Comparison of ENCODE assay signal across 23 cellular contexts in the genomic region with DNA sequence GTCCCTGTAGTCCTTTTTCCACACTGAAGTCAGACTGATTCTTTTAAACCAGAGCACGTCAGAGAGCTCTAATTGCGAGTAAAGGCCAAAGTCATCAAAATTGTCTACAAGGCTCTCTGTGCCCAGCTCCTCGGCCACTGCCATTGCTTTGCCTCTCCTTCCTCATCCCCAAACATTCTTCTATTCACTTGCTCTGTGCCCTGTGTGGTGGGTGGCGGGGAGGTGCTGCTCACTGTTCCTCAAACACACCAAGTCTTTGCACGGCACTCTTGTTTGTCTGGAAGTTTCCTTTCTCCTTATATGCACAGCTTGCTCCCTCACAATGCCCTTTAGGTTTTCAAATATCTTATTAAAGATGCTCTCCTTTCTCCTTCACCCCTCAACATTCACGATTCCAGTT.
DNase-seq lines count a peak whose midpoint lies in the region; ATAC-seq and TF ChIP-seq lines count a peak whose summit lies in the region.
"Had no signal": no experiment of that assay in that cellular context is flagged by ENCODE, and none has a peak within 500 bp of the region (broad histone marks: within the 10 kb centered on the region; RNA-seq: fewer than 3 reads in every experiment).

No MANE protein-coding gene starts in this region.

- no peaks in the 10 kb centered on the region for H3K79me2 ChIP-seq in GM23338 (replicated peaks; ENCODE audit: insufficient read depth)
- no peaks in the 10 kb centered on the region for H3K79me2 ChIP-seq in H9 (ENCODE audit: insufficient read depth, low read length)

- H3K9me3 Mint-ChIP-seq in GM23338, result no peaks in the 10 kb centered on the region
- no peaks in the 10 kb centered on the region for H3K9me3 Mint-ChIP-seq in H9
- no peaks in the 10 kb centered on the region for H3K9me3 Mint-ChIP-seq in activated T-cell treated with anti-CD3 and anti-CD28 coated beads, Interleukin-2, amount 50 U/mL, for 4 hours
- peaks cover 21% of the 10 kb centered on the region for H3K9me3 Mint-ChIP-seq in activated naive CD8-positive, alpha-beta T cell treated with anti-CD3 and anti-CD28 coated beads, Interleukin-2, amount 50 U/mL, for 24 hours
- H3K9me3 Mint-ChIP-seq: CD14-positive monocyte had no signal

- H3K23ac ChIP-seq in H9 (ENCODE audit: insufficient read length, low read depth, low read length), result no peak overlapping the region

- H3K27ac ChIP-seq in GM23338 (ENCODE audit: low read depth) (no peak overlapping the region), H9 (ENCODE audit: insufficient read length, low read depth, low read length) (no peak overlapping the region)
- H3K27ac ChIP-seq: BLaER1 had no signal

- no peaks in the 10 kb centered on the region for H3K36me3 ChIP-seq in GM23338 (ENCODE audit: insufficient read depth)
- H3K36me3 ChIP-seq: BE2C, BLaER1 had no signal

- H3K4me1 ChIP-seq in GM23338 (ENCODE audit: insufficient read depth), result no peaks in the 10 kb centered on the region
- H3K4me1 ChIP-seq in H9 (ENCODE audit: insufficient read depth, low read length), result no peaks in the 10 kb centered on the region
- H3K4me1 ChIP-seq: BLaER1 had no signal

- no peak for ATAC-seq in GM23338
- no peak for ATAC-seq in activated T-cell treated with anti-CD3 and anti-CD28 coated beads, Interleukin-2, amount 50 U/mL, for 4 hours
- no peak for ATAC-seq in activated naive CD8-positive, alpha-beta T cell treated with anti-CD3 and anti-CD28 coated beads, Interleukin-2, amount 50 U/mL, for 24 hours
- ATAC-seq: GM12878 had no signal

- H2BK12ac ChIP-seq in H9 (ENCODE audit: insufficient read length, low read depth, low read length), result no peak overlapping the region

- no peaks in the 10 kb centered on the region for H4K20me1 ChIP-seq in GM23338 (replicated peaks; ENCODE audit: insufficient read depth)
- no peaks in the 10 kb centered on the region for H4K20me1 ChIP-seq in H9 (ENCODE audit: control insufficient read depth, insufficient read depth, insufficient read length)
- H4K20me1 ChIP-seq: BLaER1 had no signal

- no peak overlapping the region for H3K9ac ChIP-seq in H9 (ENCODE audit: extremely low read depth, insufficient read length, low read length)
- H3K9ac ChIP-seq: BLaER1 had no signal

- H2BK15ac ChIP-seq in H9 (ENCODE audit: low read depth, low read length), result no peak overlapping the region

- H3K9me3 ChIP-seq in H9 (ENCODE audit: control insufficient read depth, low read depth, low read length), result no peaks in the 10 kb centered on the region
- H3K9me3 ChIP-seq: BE2C, BLaER1 had no signal

- 100% methylated on average over 1 of the region's 6 CpGs for WGBS in H9 (ENCODE audit: extremely low coverage, insufficient read length, low lambda C conversion rate)

- H3T11ph ChIP-seq in H9 (ENCODE audit: low read length), result no peak overlapping the region

- H3K18ac ChIP-seq in H9 (ENCODE audit: insufficient read length, low read depth, low read length), result peak overlapping the region; percentile 38

- no peak overlapping the region for H3K56ac ChIP-seq in H9 (ENCODE audit: insufficient read length, low read depth, low read length)

- H3K4me3 ChIP-seq in GM23338, result no peak overlapping the region
- H3K4me3 ChIP-seq: BLaER1, GM12878 had no signal

- peak overlapping the region; percentile 47; the same call in 1 of the 2 replicates for H3K14ac ChIP-seq in H9 (ENCODE audit: insufficient read depth, low read length)

- no peak overlapping the region for H2BK120ac ChIP-seq in H9 (ENCODE audit: low read depth, low read length, poor library complexity, severe bottlenecking)

- no peak overlapping the region for H4K91ac ChIP-seq in H9 (ENCODE audit: insufficient read length, low read depth, low read length)

- H2BK5ac ChIP-seq in H9 (ENCODE audit: insufficient read length, low read length), result no peak overlapping the region

- no peak for DNase-seq in GM23338 (ENCODE audit: low spot score)
- no peak for DNase-seq in H9
- peak; percentile 49 for DNase-seq in posterior vena cava (ENCODE audit: low spot score)
- no peak for DNase-seq in activated T-cell treated with anti-CD3 and anti-CD28 coated beads, Interleukin-2, amount 50 U/mL, for 4 hours
- DNase-seq in activated naive CD8-positive, alpha-beta T cell treated with anti-CD3 and anti-CD28 coated beads, Interleukin-2, amount 50 U/mL, for 24 hours, result no peak
- DNase-seq: 8988T; ACHN; BE2C; C1 segment of cervical spinal cord; CD4-positive, alpha-beta memory T cell; CD4-positive, CD25-positive, alpha-beta regulatory T cell; CD8-positive, alpha-beta memory T cell; COR-L47; DMS 273 treated with DMSO at 0.1 percent for 48 hours; DMS153; DMS53; DMS79; DND-41; EL; GDM1 had no signal

- no peak overlapping the region for H2AK5ac ChIP-seq in H9 (ENCODE audit: insufficient read length, low read length)

- no peak overlapping the region for H4K8ac ChIP-seq in H9 (replicated peaks; ENCODE audit: insufficient read length, low read depth, low read length)

- H3K4me2 ChIP-seq in GM23338 (no peak overlapping the region), H9 (ENCODE audit: insufficient read depth, insufficient read length, low read length) (no peak overlapping the region)
- H3K4me2 ChIP-seq: BLaER1 had no signal

- TF ChIP-seq CTCF in GM23338 (conservative IDR thresholded peaks at IDR 0.05; ENCODE audit: low read depth in 2 of 2) (no peak), H9 (conservative IDR thresholded peaks at IDR 0.05) (no peak)

- H3K27me3 ChIP-seq in GM23338 (ENCODE audit: insufficient read depth), result no peaks in the 10 kb centered on the region
- no peaks in the 10 kb centered on the region for H3K27me3 ChIP-seq in H9 (ENCODE audit: insufficient read depth, low read length)
- H3K27me3 ChIP-seq: BE2C, BLaER1 had no signal

- H2AFZ ChIP-seq in GM23338 (peak overlapping the region; percentile 30; the same call in 1 of the 2 replicates), H9 (ENCODE audit: low read length) (no peak overlapping the region)

- H3K27ac Mint-ChIP-seq in GM23338 (no peak overlapping the region), H9 (no peak overlapping the region)
- no peak overlapping the region for H3K27ac Mint-ChIP-seq in activated naive CD8-positive, alpha-beta T cell treated with anti-CD3 and anti-CD28 coated beads, Interleukin-2, amount 50 U/mL, for 24 hours
- H3K27ac Mint-ChIP-seq: CD14-positive monocyte; CD4-positive, alpha-beta memory T cell; CD4-positive, CD25-positive, alpha-beta regulatory T cell; CD8-positive, alpha-beta memory T cell had no signal

- no peak overlapping the region for H3K4ac ChIP-seq in H9 (ENCODE audit: low read depth, low read length)

- no peaks in the 10 kb centered on the region for H3F3A ChIP-seq in GM23338 (replicated peaks; ENCODE audit: low read depth)

- H3K4me3 Mint-ChIP-seq in GM23338 (no peak overlapping the region), H9 (no peak overlapping the region)
- H3K4me3 Mint-ChIP-seq in activated T-cell treated with anti-CD3 and anti-CD28 coated beads, Interleukin-2, amount 50 U/mL, for 4 hours, result no peak overlapping the region
- H3K4me3 Mint-ChIP-seq in activated naive CD8-positive, alpha-beta T cell treated with anti-CD3 and anti-CD28 coated beads, Interleukin-2, amount 50 U/mL, for 24 hours, result no peak overlapping the region
- H3K4me3 Mint-ChIP-seq: CD14-positive monocyte; CD4-positive, alpha-beta memory T cell; CD4-positive, CD25-positive, alpha-beta regulatory T cell; CD8-positive, alpha-beta memory T cell had no signal

- no peaks in the 10 kb centered on the region for H3K79me1 ChIP-seq in H9 (ENCODE audit: insufficient read depth, low read depth, low read length, poor library complexity, severe bottlenecking)

- no peaks in the 10 kb centered on the region for H3K36me3 Mint-ChIP-seq in GM23338 (ENCODE audit: low read depth)
- H3K36me3 Mint-ChIP-seq in H9 (ENCODE audit: insufficient read depth in 1 of 3, low read depth in 3 of 3), result no peaks in the 10 kb centered on the region
- H3K36me3 Mint-ChIP-seq in activated T-cell treated with anti-CD3 and anti-CD28 coated beads, Interleukin-2, amount 50 U/mL, for 4 hours (ENCODE audit: insufficient read depth), result no peaks in the 10 kb centered on the region
- H3K36me3 Mint-ChIP-seq in activated naive CD8-positive, alpha-beta T cell treated with anti-CD3 and anti-CD28 coated beads, Interleukin-2, amount 50 U/mL, for 24 hours (ENCODE audit: low read depth), result no peaks in the 10 kb centered on the region
- H3K36me3 Mint-ChIP-seq: CD14-positive monocyte; CD4-positive, alpha-beta memory T cell; CD4-positive, CD25-positive, alpha-beta regulatory T cell; CD8-positive, alpha-beta memory T cell had no signal

- no peaks in the 10 kb centered on the region; the same call in 2 of the 3 replicates for H3K4me1 Mint-ChIP-seq in GM23338
- no peaks in the 10 kb centered on the region for H3K4me1 Mint-ChIP-seq in H9
- no peaks in the 10 kb centered on the region for H3K4me1 Mint-ChIP-seq in activated T-cell treated with anti-CD3 and anti-CD28 coated beads, Interleukin-2, amount 50 U/mL, for 4 hours (ENCODE audit: low read depth)
- no peaks in the 10 kb centered on the region for H3K4me1 Mint-ChIP-seq in activated naive CD8-positive, alpha-beta T cell treated with anti-CD3 and anti-CD28 coated beads, Interleukin-2, amount 50 U/mL, for 24 hours
- H3K4me1 Mint-ChIP-seq: CD14-positive monocyte; CD4-positive, alpha-beta memory T cell; CD4-positive, CD25-positive, alpha-beta regulatory T cell; CD8-positive, alpha-beta memory T cell had no signal

- H3K23me2 ChIP-seq in H9 (ENCODE audit: insufficient read length, low read depth, low read length, poor library complexity, severe bottlenecking), result no peaks in the 10 kb centered on the region

- intact Hi-C loops in posterior vena cava (cut with DNase I), result no loop called here

- no peaks in the 10 kb centered on the region for H3K27me3 Mint-ChIP-seq in GM23338 (ENCODE audit: insufficient read depth, low read depth, poor library complexity)
- no peaks in the 10 kb centered on the region for H3K27me3 Mint-ChIP-seq in H9 (ENCODE audit: low read depth)
- no peaks in the 10 kb centered on the region for H3K27me3 Mint-ChIP-seq in activated T-cell treated with anti-CD3 and anti-CD28 coated beads, Interleukin-2, amount 50 U/mL, for 4 hours (ENCODE audit: low read depth)
- no peaks in the 10 kb centered on the region for H3K27me3 Mint-ChIP-seq in activated naive CD8-positive, alpha-beta T cell treated with anti-CD3 and anti-CD28 coated beads, Interleukin-2, amount 50 U/mL, for 24 hours
- H3K27me3 Mint-ChIP-seq: CD4-positive, alpha-beta memory T cell; CD4-positive, CD25-positive, alpha-beta regulatory T cell; CD8-positive, alpha-beta memory T cell had no signal

- H3K9me2 ChIP-seq in GM23338 (ENCODE audit: insufficient read depth), result 0 out of 2 replicates have a peak, but pooled peaks cover 2% of the 10 kb centered on the region

- H2BK20ac ChIP-seq in H9 (ENCODE audit: low read depth, low read length, poor library complexity, severe bottlenecking), result no peak overlapping the region

- no peak overlapping the region for H4K5ac ChIP-seq in H9 (ENCODE audit: insufficient read length, low read depth, low read length)

TF ChIP-seq in GM23338, 12 proteins besides CTCF, POLR2A, EP300 and RAD21 (continues in another document):
- no peak for TF ChIP-seq ZNF331 (CRISPR knock-in tag; IDR thresholded peaks at IDR 0.05; ENCODE audit: low read depth)
- TF ChIP-seq NANOG (IDR thresholded peaks at IDR 0.05; ENCODE audit: borderline replicate concordance), result no peak
- no peak for TF ChIP-seq JUNB (IDR thresholded peaks at IDR 0.05; ENCODE audit: unreplicated experiment)
- no peak for TF ChIP-seq STAT1 (IDR thresholded peaks at IDR 0.05; ENCODE audit: unreplicated experiment)
- no peak for TF ChIP-seq POLR2AphosphoS5 (IDR thresholded peaks at IDR 0.05; ENCODE audit: low read depth)
